13 cellular contexts compared by ENCODE assay signal in the genomic region with DNA sequence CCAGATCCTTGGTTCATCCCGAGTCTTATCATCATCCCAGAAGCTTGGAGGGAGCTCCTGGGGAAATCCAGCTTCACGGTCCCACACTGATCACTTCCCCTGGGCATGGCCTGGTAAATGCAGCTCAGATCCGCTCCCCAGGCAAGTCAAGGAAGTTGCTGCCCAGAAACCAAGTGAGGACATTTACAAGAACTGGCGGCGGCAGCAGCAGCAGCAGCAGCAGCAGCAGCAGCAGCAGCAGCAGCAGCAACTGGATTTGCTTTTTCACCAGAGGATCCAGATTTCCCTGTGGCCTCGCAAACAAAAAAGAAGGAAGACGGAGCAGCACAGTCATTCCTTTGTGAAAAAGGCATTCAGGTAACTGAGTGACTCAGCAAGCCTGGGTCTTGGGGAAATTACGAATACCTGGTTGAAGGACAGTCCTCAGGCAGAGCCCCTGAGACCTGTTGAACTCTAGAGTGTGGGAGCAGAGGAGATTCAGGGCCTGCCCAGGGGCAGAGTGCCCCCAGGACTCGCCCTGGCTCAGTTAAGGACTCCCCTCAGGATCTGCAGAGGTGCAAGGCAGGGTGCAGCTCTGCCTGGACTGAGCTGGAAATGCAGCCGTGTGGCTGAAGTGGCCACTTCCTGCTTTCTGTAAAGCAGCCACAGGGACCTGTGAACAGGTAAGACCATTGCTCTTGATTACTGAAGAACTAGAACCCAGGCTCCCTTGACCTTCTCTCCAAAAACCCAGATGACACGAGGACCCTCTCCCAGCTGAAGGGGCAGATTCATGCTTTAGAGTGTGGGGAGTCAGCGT. TPM values are rescaled to one million over a fixed set of nuclear protein-coding genes. Genes with fewer than 3 reads are reported as not detected.
"Had no signal": no experiment of that assay in that cellular context is flagged by ENCODE, and none has a peak within 500 bp of the region (broad histone marks: within the 10 kb centered on the region; RNA-seq: fewer than 3 reads in every experiment).

No MANE protein-coding gene starts in this region.

RNA-seq across cellular contexts. Expression of gene PRDM7, which starts 25.2 kb away (rescaled TPM):
- total RNA-seq: cerebellum; colonic mucosa; dermis microvascular lymphatic vessel endothelial cell; frontal cortex; glomerular endothelial cell; heart left ventricle; left cardiac atrium; left ventricle myocardium superior; natural killer cell treated with Interleukin-12 subunit alpha and Interleukin-12 subunit beta and Interleukin-15 and Interleukin-18, amount 100 ng/mL, for 72 hours; occipital lobe; psoas muscle; temporal lobe; urinary bladder had no signal
- polyA plus RNA-seq: heart left ventricle, psoas muscle, urinary bladder had no signal
